In genomic region chr6:38215225-38215624, GRCh38 we compare ENCODE assay signal across 18 cellular contexts.
A peak's percentile ranks its signal among the peaks of the same experiment; 100 is the strongest.
DNase-seq lines count a peak whose midpoint lies in the region; ATAC-seq, FAIRE-seq and TF ChIP-seq lines count a peak whose summit lies in the region.
"Had no signal": no experiment of that assay in that cellular context is flagged by ENCODE, and none has a peak within 500 bp of the region (broad histone marks: within the 10 kb centered on the region; RNA-seq: fewer than 3 reads in every experiment).

No MANE protein-coding gene starts in this region.

- no TSS peak for BruUV-seq in HepG2 (replicated peaks; lab: Mats Ljungman, UMichigan)

- H3K27me3 Mint-ChIP-seq in glutamatergic neuron (ENCODE audit: unreplicated experiment), result peaks cover 10% of the 10 kb centered on the region
- H3K27me3 Mint-ChIP-seq: activated CD4-positive, alpha-beta memory T cell treated with anti-CD3 and anti-CD28 coated beads for 36 hours; CD4-positive, CD25-positive, alpha-beta regulatory T cell had no signal

- in situ Hi-C loops in HepG2 (cut with HindIII; ENCODE audit: extremely low pct_ligation_motif_present, low pct_unique_long_range_greater_than_20kb), result no loop called here
- in situ Hi-C loops in GM13977 (cut with MboI; ENCODE audit: low pct_unique_long_range_greater_than_20kb, low sequenced_read_pairs, unreplicated experiment), result no loop called here

- ATAC-seq in HepG2 (no peak), right lobe of liver (no peak)
- ATAC-seq: stimulated activated naive CD8-positive, alpha-beta T cell treated with anti-CD3 and anti-CD28 coated beads, Interleukin-15, Interleukin-2, amounts not matched to agents 100 U/mL and 50 U/mL, for 24 hours had no signal

- H3K36me3 ChIP-seq in HepG2 (replicated peaks in 1 of 2; ENCODE audit: control insufficient read depth in 1 of 2, insufficient read depth in 2 of 2, low read length in 2 of 2) (no peaks in the 10 kb centered on the region), right lobe of liver (no peaks in the 10 kb centered on the region)

- H2AFZ ChIP-seq in HepG2 (ENCODE audit: low read length), result no peak overlapping the region

- peak overlapping the region; percentile 84 for H3K27ac Mint-ChIP-seq in glutamatergic neuron (ENCODE audit: unreplicated experiment)
- H3K27ac Mint-ChIP-seq: activated CD4-positive, alpha-beta memory T cell treated with anti-CD3 and anti-CD28 coated beads for 36 hours; mesothelial cell of epicardium had no signal

- no peaks in the 10 kb centered on the region for H3K9me3 ChIP-seq in HepG2 (ENCODE audit: low read length)
- no peaks in the 10 kb centered on the region for H3K9me3 ChIP-seq in right lobe of liver

- H3K4me1 Mint-ChIP-seq in glutamatergic neuron (ENCODE audit: low read depth, unreplicated experiment), result peaks cover 50% of the 10 kb centered on the region

- no peak for TF ChIP-seq RAD21 in HepG2 (CRISPR knock-in tag; IDR thresholded peaks at IDR 0.05)

- H4K20me1 ChIP-seq in HepG2 (ENCODE audit: insufficient read depth, low read length), result no peaks in the 10 kb centered on the region

- no peak for FAIRE-seq in HepG2 (lab: Jason Lieb, UNC)

- H3K4me1 ChIP-seq in HepG2 (ENCODE audit: insufficient read depth, low read length), result peaks cover 15% of the 10 kb centered on the region
- H3K4me1 ChIP-seq in right lobe of liver, result no peaks in the 10 kb centered on the region

- H3K36me3 Mint-ChIP-seq in glutamatergic neuron (ENCODE audit: unreplicated experiment), result no peaks in the 10 kb centered on the region
- H3K36me3 Mint-ChIP-seq: activated CD4-positive, alpha-beta memory T cell treated with anti-CD3 and anti-CD28 coated beads for 36 hours; mesothelial cell of epicardium had no signal

- H3K79me2 ChIP-seq in HepG2 (ENCODE audit: insufficient read depth, low read length), result no peaks in the 10 kb centered on the region

- CTCF ChIA-PET in HepG2 (lab: Yijun Ruan, JAX; ENCODE audit: low intra/inter-chr PET ratio, low total read pairs), result no interaction called here
- CTCF ChIA-PET in GM10248 (lab: Yijun Ruan, JAX), result interaction anchor here (1.1 to 1.2 kb wide), 2 partner anchors 8 to 146 kb away, joined by 3 read pairs; no protein-coding TSS in a partner anchor

- peak overlapping the region; percentile 32 for H3K4me3 Mint-ChIP-seq in glutamatergic neuron (ENCODE audit: unreplicated experiment)
- H3K4me3 Mint-ChIP-seq: activated CD4-positive, alpha-beta memory T cell treated with anti-CD3 and anti-CD28 coated beads for 36 hours; mesothelial cell of epicardium had no signal

- TF ChIP-seq POLR2A in HepG2 (IDR thresholded peaks at IDR 0.05; ENCODE audit: insufficient read depth in 1 of 2, low read depth in 2 of 2, low read length in 2 of 2) (no peak), right lobe of liver (IDR thresholded peaks at IDR 0.05) (no peak)

- no peak for DNase-seq in HepG2 (ENCODE audit: low spot score)
- DNase-seq in right lobe of liver, result no peak
- peak; percentile 64 for DNase-seq in NCI-H510A treated with DMSO at 0.1 percent for 48 hours (lab: John Stamatoyannopoulos, UW)
- DNase-seq in glutamatergic neuron, result peak; percentile 42
- no peak for DNase-seq in OCI-M1 (lab: John Stamatoyannopoulos, UW)
- DNase-seq in GM10248 (ENCODE audit: extremely low spot score), result no peak
- no peak for DNase-seq in GM13977 (ENCODE audit: low spot score)
- DNase-seq in ecto neural progenitor cell (ENCODE audit: low spot score), result no peak
- DNase-seq: ACHN; activated CD4-positive, alpha-beta memory T cell treated with anti-CD3 and anti-CD28 coated beads for 36 hours; CD4-positive, CD25-positive, alpha-beta regulatory T cell; effector CD4-positive, alpha-beta T cell; H7; KG1; NCI-H1694; stimulated activated naive CD8-positive, alpha-beta T cell treated with anti-CD3 and anti-CD28 coated beads, Interleukin-15, Interleukin-2, amounts not matched to agents 100 U/mL and 50 U/mL, for 24 hours; T-helper 1 cell had no signal

- H3K4me3 ChIP-seq in HepG2 (replicated peaks in 1 of 3; ENCODE audit: insufficient read depth in 1 of 3, low read depth in 2 of 3, low read length in 3 of 3) (no peak overlapping the region), right lobe of liver (no peak overlapping the region)

- POLR2A ChIA-PET in HepG2 (lab: Yijun Ruan, JAX) (no interaction called here), GM10248 (lab: Yijun Ruan, JAX) (no interaction called here)

- WGBS in HepG2 (ENCODE audit: low lambda C conversion rate), result 56% methylated on average over 11 of the region's 11 CpGs
- 86% methylated on average over 6 of the region's 11 CpGs for WGBS in right lobe of liver (ENCODE audit: insufficient coverage, low coverage, low lambda C conversion rate, missing lambda C conversion rate)

- H3K27ac ChIP-seq in HepG2 (ENCODE audit: extremely low read length, insufficient read depth, low read length), result no peak overlapping the region
- H3K27ac ChIP-seq in right lobe of liver, result no peak overlapping the region

- TF ChIP-seq EP300 in HepG2 (IDR thresholded peaks at IDR 0.05; ENCODE audit: low read depth in 2 of 2, low read length in 2 of 2) (no peak), HepG2 (CRISPR knock-in tag; IDR thresholded peaks at IDR 0.05; ENCODE audit: borderline replicate concordance) (no peak)

- intact Hi-C loops in HepG2 (cut with micrococcal nuclease; ENCODE audit: unreplicated experiment) (no loop called here), right lobe of liver (cut with DNase I) (no loop called here)

- H3K9me3 Mint-ChIP-seq in glutamatergic neuron (ENCODE audit: unreplicated experiment), result peaks cover 9% of the 10 kb centered on the region
- H3K9me3 Mint-ChIP-seq: activated CD4-positive, alpha-beta memory T cell treated with anti-CD3 and anti-CD28 coated beads for 36 hours; CD4-positive, CD25-positive, alpha-beta regulatory T cell had no signal

- H3K27me3 ChIP-seq in HepG2 (ENCODE audit: control insufficient read depth in 1 of 2, insufficient read depth in 2 of 2, low read length in 2 of 2) (no peaks in the 10 kb centered on the region), right lobe of liver (no peaks in the 10 kb centered on the region)

- H3K9ac ChIP-seq in HepG2 (ENCODE audit: insufficient read depth, low read depth, low read length), result no peak overlapping the region

- no peak overlapping the region for H3K4me2 ChIP-seq in HepG2 (ENCODE audit: low read depth, low read length)

- TF ChIP-seq CTCF in HepG2 (CRISPR knock-in tag; IDR thresholded peaks at IDR 0.05) (no peak), right lobe of liver (IDR thresholded peaks at IDR 0.05) (no peak), glutamatergic neuron (IDR thresholded peaks at IDR 0.05; ENCODE audit: partially characterized antibody, unreplicated experiment) (no peak), GM10248 (IDR thresholded peaks at IDR 0.05; ENCODE audit: control extremely low read depth, extremely low read depth, low read depth, missing control alignments) (no peak), GM13977 (IDR thresholded peaks at IDR 0.05; ENCODE audit: extremely low read depth, insufficient read depth, missing control alignments) (no peak)

TF ChIP-seq in HepG2, 621 proteins besides CTCF, POLR2A, EP300 and RAD21:
- TF ChIP-seq CREB1 (IDR thresholded peaks at IDR 0.05) (0 out of 2 replicates have a peak, but pooled peaks have one; percentile 7), CREB1 (CRISPR knock-in tag; IDR thresholded peaks at IDR 0.05) (no peak), ZBTB7A (CRISPR knock-in tag; IDR thresholded peaks at IDR 0.05) (no peak)

Comparison
In these comparisons a context has a peak if more than half of its experiments do, and no peak if none do; other contexts are left out.
1. DNase-seq: peak in NCI-H510A treated with DMSO at 0.1 percent for 48 hours (single experiment) and glutamatergic neuron (single experiment); none in HepG2 (single experiment), right lobe of liver (0 of 3), OCI-M1 (single experiment), GM10248 (single experiment), GM13977 (single experiment) and ecto neural progenitor cell (single experiment).